Comparison of ENCODE assay signal across 9 cellular contexts in genomic region chr10:112471878-112472487, GRCh38. TPM values are rescaled to one million over a fixed set of nuclear protein-coding genes. Genes with fewer than 3 reads are reported as not detected.
DNase-seq lines count a peak whose midpoint lies in the region; ATAC-seq, FAIRE-seq and TF ChIP-seq lines count a peak whose summit lies in the region.
"Had no signal": no experiment of that assay in that cellular context is flagged by ENCODE, and none has a peak within 500 bp of the region (broad histone marks: within the 10 kb centered on the region; RNA-seq: fewer than 3 reads in every experiment).

No MANE protein-coding gene starts in this region.

- H3K9me3 ChIP-seq in adipocyte (ENCODE audit: control insufficient read depth, low read length): no peaks in the 10 kb centered on the region
- H3K9me3 ChIP-seq in right atrium auricular region: no peaks in the 10 kb centered on the region
- H3K9me3 ChIP-seq in small intestine (ENCODE audit: control insufficient read depth, low read depth): no peaks in the 10 kb centered on the region

- WGBS in small intestine, 3 donors: 5 to 16% (median 9%) methylated on average over 4 of the region's 4 CpGs

- H3K27ac ChIP-seq in right atrium auricular region (no peak overlapping the region), small intestine (ENCODE audit: low read depth in 1 of 2, low read length in 1 of 2) (peak overlapping the region in 1 of 2 donors; percentile 20)
- H3K27ac ChIP-seq: epithelial cell of prostate had no signal

- peak overlapping the region; percentile 54 for H3K9ac ChIP-seq in adipocyte (ENCODE audit: low read length)

- TF ChIP-seq CTCF in HFFc6 (IDR thresholded peaks at IDR 0.05) (peak; percentile 89), right atrium auricular region (IDR thresholded peaks at IDR 0.05) (peak; percentile 59 to 79)

- H3K36me3 ChIP-seq in adipocyte (ENCODE audit: control insufficient read depth, insufficient read depth, low read length, severe bottlenecking): peaks cover 17% of the 10 kb centered on the region
- H3K36me3 ChIP-seq in right atrium auricular region: no peaks in the 10 kb centered on the region
- H3K36me3 ChIP-seq in small intestine (ENCODE audit: control insufficient read depth in 2 of 2, insufficient read depth in 2 of 2, low read length in 2 of 2): peaks cover 0 to 2% of the 10 kb centered on the region in 2 donors

- peaks cover 14% of the 10 kb centered on the region for H3K4me1 ChIP-seq in adipocyte (ENCODE audit: control insufficient read depth, insufficient read depth, low read length)
- no peaks in the 10 kb centered on the region for H3K4me1 ChIP-seq in right atrium auricular region
- peaks cover 0 to 2% of the 10 kb centered on the region in 2 donors for H3K4me1 ChIP-seq in small intestine (ENCODE audit: control insufficient read depth in 2 of 2, insufficient read depth in 1 of 2, low read depth in 1 of 2, low read length in 1 of 2)

- peak; percentile 39 for FAIRE-seq in small intestine (lab: Jason Lieb, UNC)

- no peaks in the 10 kb centered on the region for H3K27me3 Mint-ChIP-seq in HFFc6 (ENCODE audit: insufficient read depth)

- DNase-seq in 8988T: peak; percentile 23
- peak; percentile 56 for DNase-seq in GF-D8 (lab: John Stamatoyannopoulos, UW)
- DNase-seq in HFFc6: peak; percentile 45
- peak; percentile 0 for DNase-seq in NCI-H2107 (lab: John Stamatoyannopoulos, UW)
- peak; percentile 73 for DNase-seq in adipocyte (ENCODE audit: low read depth)
- DNase-seq in right atrium auricular region (ENCODE audit: low spot score): no peak
- peak; percentile 79 for DNase-seq in small intestine

- no peaks in the 10 kb centered on the region for H3K9me3 Mint-ChIP-seq in HFFc6

- no peak overlapping the region for H3K4me3 Mint-ChIP-seq in HFFc6

- H3K36me3 Mint-ChIP-seq in HFFc6 (ENCODE audit: low read depth): no peaks in the 10 kb centered on the region; the same call in 1 of the 2 replicates

- no peak for ATAC-seq in HG03469 (IDR thresholded peaks at IDR 0.05; ENCODE audit: unreplicated experiment)

- peaks cover 21% of the 10 kb centered on the region for H3K4me1 Mint-ChIP-seq in HFFc6 (ENCODE audit: low read depth)

- H3K4me3 ChIP-seq in adipocyte (ENCODE audit: low read length): no peak overlapping the region
- H3K4me3 ChIP-seq in right atrium auricular region: no peak overlapping the region
- no peak overlapping the region for H3K4me3 ChIP-seq in small intestine (ENCODE audit: low read depth in 1 of 2, low read length in 2 of 2)

- 0 out of 2 replicates have a peak overlapping the region, but pooled peaks have one; percentile 16 for H3K27ac Mint-ChIP-seq in HFFc6

- H3K27me3 ChIP-seq in adipocyte (replicated peaks; ENCODE audit: control insufficient read depth, insufficient read depth, low read length) (no peaks in the 10 kb centered on the region), right atrium auricular region (no peaks in the 10 kb centered on the region), small intestine (ENCODE audit: control insufficient read depth in 2 of 2, insufficient read depth in 2 of 2, low read length in 2 of 2) (no peaks in the 10 kb centered on the region)

RNA-seq across cellular contexts. Expression of gene VTI1A, which starts 25.0 kb away (rescaled TPM):
- 10 to 100 TPM; 23.6 to 27.9 (median 24.9) TPM for total RNA-seq in HFFc6 (2021; fragmentation: NEBNext Ultra II Directional; extraction: Animal tissue kit (Norgen Biotek cat#: 25700))
- total RNA-seq in right atrium auricular region: 10 to 100 TPM; 21.0 to 29.6 TPM
- 10 to 100 TPM; 13.8 to 16.0 (median 15.9) TPM for polyA plus RNA-seq in small intestine

RNA-seq across cellular contexts. Expression of gene ZDHHC6, which starts 25.3 kb away (rescaled TPM):
- total RNA-seq in HFFc6 (2021; fragmentation: NEBNext Ultra II Directional; extraction: Animal tissue kit (Norgen Biotek cat#: 25700)): 10 to 100 TPM; 23.1 to 30.5 (median 25.7) TPM
- total RNA-seq in right atrium auricular region: 10 to 100 TPM; 11.0 to 12.8 TPM
- 10 to 100 TPM; 39.1 to 79.8 (median 41.6) TPM for polyA plus RNA-seq in small intestine
